In genomic region chr3:53073553-53074365, GRCh38 we compare ENCODE assay signal across 8 cellular contexts. TPM values are rescaled to one million over a fixed set of nuclear protein-coding genes. Genes with fewer than 3 reads are reported as not detected.
DNase-seq lines count a peak whose midpoint lies in the region; ATAC-seq and TF ChIP-seq lines count a peak whose summit lies in the region.

No MANE protein-coding gene starts in this region.

- H3K4me1 ChIP-seq in rectal smooth muscle tissue (ENCODE audit: control insufficient read depth, insufficient read depth, low read length): peaks cover 5% of the 10 kb centered on the region

- peak overlapping the region; percentile 57 for H3K27ac ChIP-seq in RWPE1
- H3K27ac ChIP-seq in rectal smooth muscle tissue (ENCODE audit: low read depth, low read length): no peak overlapping the region

- H3K36me3 ChIP-seq in rectal smooth muscle tissue (ENCODE audit: control insufficient read depth, insufficient read depth, low read length): no peaks in the 10 kb centered on the region

- POLR2A ChIA-PET in RWPE1 (lab: Yijun Ruan, JAX; ENCODE audit: low non-redundant PET): no interaction called here

- no peaks in the 10 kb centered on the region for H3K27me3 ChIP-seq in rectal smooth muscle tissue (ENCODE audit: control insufficient read depth, insufficient read depth, low read length)

- TF ChIP-seq CTCF in GM12865 (IDR thresholded peaks at IDR 0.05; ENCODE audit: insufficient read depth, low read depth, low read length, missing control alignments) (no peak), RWPE1 (conservative IDR thresholded peaks at IDR 0.05; ENCODE audit: low read depth) (no peak), fibroblast of villous mesenchyme (IDR thresholded peaks at IDR 0.05; ENCODE audit: insufficient read depth, low read depth, low read length) (no peak)

- DNase-seq in GM12865 (ENCODE audit: low read depth): no peak
- no peak for DNase-seq in RWPE1 (ENCODE audit: low spot score)
- no peak for DNase-seq in fibroblast of villous mesenchyme (ENCODE audit: low read depth)
- no peak for DNase-seq in SIG-M5 (lab: John Stamatoyannopoulos, UW)
- DNase-seq in cortex of kidney (lab: John Stamatoyannopoulos, UW): no peak
- no peak for DNase-seq in DMS 273 (lab: John Stamatoyannopoulos, UW; ENCODE audit: unreplicated experiment)

- H3K4me3 ChIP-seq in GM12865 (ENCODE audit: low read depth, low read length): peak overlapping the region; percentile 87
- peak overlapping the region; percentile 68 for H3K4me3 ChIP-seq in fibroblast of villous mesenchyme (ENCODE audit: low read depth, low read length)
- H3K4me3 ChIP-seq in rectal smooth muscle tissue (ENCODE audit: low read length): peak overlapping the region; percentile 87

- no peak overlapping the region for H3K9ac ChIP-seq in rectal smooth muscle tissue (ENCODE audit: low read length)

- CTCF ChIA-PET in RWPE1 (lab: Yijun Ruan, JAX): interaction anchor here (0.7 kb wide), 1 partner anchor 228 kb away, joined by 3 read pairs; no protein-coding TSS in a partner anchor

- no peak for ATAC-seq in HG03045 (IDR thresholded peaks at IDR 0.05; ENCODE audit: unreplicated experiment)

RNA-seq across cellular contexts. Expression of gene SFMBT1, which starts 27.9 kb away (rescaled TPM):
- total RNA-seq in fibroblast of villous mesenchyme: 3.9 and 4.8 TPM in 2 replicates

RNA-seq across cellular contexts. Expression of gene RFT1, which starts 56.5 kb away (rescaled TPM):
- 9.0 and 13.4 TPM in 2 replicates for total RNA-seq in fibroblast of villous mesenchyme
